ENCODE assay signal across 17 cellular contexts in genomic region chr13:63307239-63307638, GRCh38.
A peak's percentile ranks its signal among the peaks of the same experiment; 100 is the strongest.
DNase-seq lines count a peak whose midpoint lies in the region; ATAC-seq and TF ChIP-seq lines count a peak whose summit lies in the region.
"Had no signal": no experiment of that assay in that cellular context is flagged by ENCODE, and none has a peak within 500 bp of the region (broad histone marks: within the 10 kb centered on the region; RNA-seq: fewer than 3 reads in every experiment).

No MANE protein-coding gene starts in this region.

- H3K4me3 ChIP-seq in GM12865 (ENCODE audit: low read depth, low read length) (no peak overlapping the region), body of pancreas (no peak overlapping the region)
- H3K4me3 ChIP-seq in CD4-positive, alpha-beta memory T cell (ENCODE audit: low read length in 2 of 2), result no peak overlapping the region
- no peak overlapping the region for H3K4me3 ChIP-seq in naive thymus-derived CD4-positive, alpha-beta T cell (ENCODE audit: low read length)
- H3K4me3 ChIP-seq: adrenal gland had no signal

- TF ChIP-seq CTCF in GM12865 (IDR thresholded peaks at IDR 0.05; ENCODE audit: insufficient read depth, low read depth, low read length, missing control alignments) (no peak), body of pancreas (IDR thresholded peaks at IDR 0.05) (peak in 1 of 7 experiments; percentile 4)

- POLR2A ChIA-PET in CD4-positive, alpha-beta memory T cell (lab: Charles Lee; ENCODE audit: partially characterized antibody), result no interaction called here
- POLR2A ChIA-PET in naive thymus-derived CD4-positive, alpha-beta T cell (lab: Charles Lee), result no interaction called here

- intact Hi-C loops in body of pancreas (cut with DNase I), result no loop called here
- intact Hi-C loops in CD4-positive, alpha-beta memory T cell (cut with micrococcal nuclease), result no loop called here
- intact Hi-C loops in naive thymus-derived CD4-positive, alpha-beta T cell (cut with micrococcal nuclease), result loop anchor here in 1 of 2 donors (10.0 kb wide), 1 partner anchor 62 kb away; no protein-coding TSS in a partner anchor

- H3K27ac ChIP-seq in body of pancreas, result peak overlapping the region in 1 of 4 donors; percentile 25
- no peak overlapping the region for H3K27ac ChIP-seq in CD4-positive, alpha-beta memory T cell (ENCODE audit: low read depth, low read length)
- no peak overlapping the region for H3K27ac ChIP-seq in naive thymus-derived CD4-positive, alpha-beta T cell (ENCODE audit: low read depth, low read length)
- H3K27ac ChIP-seq: adrenal gland, epithelial cell of prostate had no signal

- H3K36me3 Mint-ChIP-seq in CD4-positive, alpha-beta memory T cell, result no peaks in the 10 kb centered on the region
- no peaks in the 10 kb centered on the region for H3K36me3 Mint-ChIP-seq in naive thymus-derived CD4-positive, alpha-beta T cell

- no peak overlapping the region for H3K4me3 Mint-ChIP-seq in CD4-positive, alpha-beta memory T cell
- no peak overlapping the region for H3K4me3 Mint-ChIP-seq in naive thymus-derived CD4-positive, alpha-beta T cell
- H3K4me3 Mint-ChIP-seq: activated T-cell treated with anti-CD3 and anti-CD28 coated beads, Interleukin-2, amount 50 U/mL, for 72 hours; stimulated activated naive CD8-positive, alpha-beta T cell treated with anti-CD3 and anti-CD28 coated beads, Interleukin-15, amount 100 ng/mL, for 72 hours had no signal

- peak; percentile 1 for DNase-seq in GM12865 (ENCODE audit: low read depth)
- DNase-seq in NAMALWA (ENCODE audit: low spot score), result peak; percentile 48
- DNase-seq in body of pancreas, result peak; percentile 20 to 58 (median 44)
- DNase-seq in CD4-positive, alpha-beta memory T cell, result no peak
- DNase-seq in naive thymus-derived CD4-positive, alpha-beta T cell, result no peak
- no peak for DNase-seq in NCI-H526 (lab: John Stamatoyannopoulos, UW)
- DNase-seq: activated CD4-positive, alpha-beta T cell treated with anti-CD3 and anti-CD28 coated beads, Interleukin-2, amount 50 U/mL, for 4 hours; activated T-cell treated with anti-CD3 and anti-CD28 coated beads, Interleukin-2, amount 50 U/mL, for 72 hours; adrenal gland; NCI-H1694; NCI-H524 treated with DMSO at 0.1 percent for 48 hours; Right ventricle myocardium superior; stimulated activated naive CD8-positive, alpha-beta T cell treated with anti-CD3 and anti-CD28 coated beads, Interleukin-15, amount 100 ng/mL, for 72 hours; T1000 had no signal

- no peaks in the 10 kb centered on the region for H3K27me3 Mint-ChIP-seq in CD4-positive, alpha-beta memory T cell
- no peaks in the 10 kb centered on the region for H3K27me3 Mint-ChIP-seq in naive thymus-derived CD4-positive, alpha-beta T cell
- H3K27me3 Mint-ChIP-seq: stimulated activated naive CD8-positive, alpha-beta T cell treated with anti-CD3 and anti-CD28 coated beads, Interleukin-15, amount 100 ng/mL, for 72 hours had no signal

- CTCF ChIA-PET in CD4-positive, alpha-beta memory T cell (lab: Charles Lee; ENCODE audit: partially characterized antibody), result no interaction called here
- CTCF ChIA-PET in naive thymus-derived CD4-positive, alpha-beta T cell (lab: Charles Lee), result no interaction called here

- no peak for TF ChIP-seq POLR2A in body of pancreas (IDR thresholded peaks at IDR 0.05)

- H3K4me1 ChIP-seq in body of pancreas, result peaks cover 8% of the 10 kb centered on the region
- no peaks in the 10 kb centered on the region for H3K4me1 ChIP-seq in CD4-positive, alpha-beta memory T cell (ENCODE audit: insufficient read depth, low read length)
- H3K4me1 ChIP-seq in naive thymus-derived CD4-positive, alpha-beta T cell (ENCODE audit: control insufficient read depth in 2 of 2, insufficient read depth in 2 of 2, low read length in 2 of 2), result no peaks in the 10 kb centered on the region
- H3K4me1 ChIP-seq: adrenal gland had no signal

- peak; percentile 79 for ATAC-seq in HG03025 (IDR thresholded peaks at IDR 0.05; ENCODE audit: low FRiP score, unreplicated experiment)
- peak; percentile 88 for ATAC-seq in body of pancreas
- ATAC-seq in naive thymus-derived CD4-positive, alpha-beta T cell, result no peak
- ATAC-seq in GM21447 (IDR thresholded peaks at IDR 0.05; ENCODE audit: unreplicated experiment), result no peak
- ATAC-seq: activated T-cell treated with anti-CD3 and anti-CD28 coated beads, Interleukin-2, amount 50 U/mL, for 72 hours; stimulated activated naive CD8-positive, alpha-beta T cell treated with anti-CD3 and anti-CD28 coated beads, Interleukin-15, amount 100 ng/mL, for 72 hours had no signal

- no peaks in the 10 kb centered on the region for H3K36me3 ChIP-seq in body of pancreas (replicated peaks in 1 of 2; ENCODE audit: insufficient read depth in 1 of 2, low read depth in 2 of 2)
- H3K36me3 ChIP-seq in CD4-positive, alpha-beta memory T cell (ENCODE audit: insufficient read depth, low read length), result no peaks in the 10 kb centered on the region
- no peaks in the 10 kb centered on the region for H3K36me3 ChIP-seq in naive thymus-derived CD4-positive, alpha-beta T cell (ENCODE audit: control insufficient read depth in 2 of 3, insufficient read depth in 3 of 3, low read length in 3 of 3)
- H3K36me3 ChIP-seq: adrenal gland had no signal

- no peaks in the 10 kb centered on the region for H3K27me3 ChIP-seq in body of pancreas
- no peaks in the 10 kb centered on the region for H3K27me3 ChIP-seq in CD4-positive, alpha-beta memory T cell (ENCODE audit: insufficient read depth, low read length)
- no peaks in the 10 kb centered on the region for H3K27me3 ChIP-seq in naive thymus-derived CD4-positive, alpha-beta T cell (ENCODE audit: control insufficient read depth in 2 of 2, insufficient read depth in 2 of 2, low read length in 2 of 2)
- H3K27me3 ChIP-seq: adrenal gland had no signal

- WGBS in body of pancreas, 2 donors, result 15 to 23% methylated on average over 2 of the region's 2 CpGs

- no peaks in the 10 kb centered on the region for H3K4me1 Mint-ChIP-seq in CD4-positive, alpha-beta memory T cell
- H3K4me1 Mint-ChIP-seq in naive thymus-derived CD4-positive, alpha-beta T cell, result no peaks in the 10 kb centered on the region
- H3K4me1 Mint-ChIP-seq: stimulated activated naive CD8-positive, alpha-beta T cell treated with anti-CD3 and anti-CD28 coated beads, Interleukin-15, amount 100 ng/mL, for 72 hours had no signal

- H3K9me3 Mint-ChIP-seq in CD4-positive, alpha-beta memory T cell, result peaks cover 2 to 27% (median 16%) of the 10 kb centered on the region in 8 donors
- peaks cover 0 to 15% (median 7%) of the 10 kb centered on the region in 11 donors for H3K9me3 Mint-ChIP-seq in naive thymus-derived CD4-positive, alpha-beta T cell

- H3K9me3 ChIP-seq in body of pancreas, result no peaks in the 10 kb centered on the region
- H3K9me3 ChIP-seq in CD4-positive, alpha-beta memory T cell (ENCODE audit: control insufficient read depth in 1 of 2, low read length in 2 of 2), result no peaks in the 10 kb centered on the region
- peaks cover 0 to 5% (median 0%) of the 10 kb centered on the region in 3 experiments for H3K9me3 ChIP-seq in naive thymus-derived CD4-positive, alpha-beta T cell (ENCODE audit: control insufficient read depth in 2 of 3, low read length in 3 of 3)
- H3K9me3 ChIP-seq: adrenal gland had no signal

- H3K27ac Mint-ChIP-seq in CD4-positive, alpha-beta memory T cell, result no peak overlapping the region
- H3K27ac Mint-ChIP-seq in naive thymus-derived CD4-positive, alpha-beta T cell, result no peak overlapping the region
- H3K27ac Mint-ChIP-seq: activated T-cell treated with anti-CD3 and anti-CD28 coated beads, Interleukin-2, amount 50 U/mL, for 72 hours; stimulated activated naive CD8-positive, alpha-beta T cell treated with anti-CD3 and anti-CD28 coated beads, Interleukin-15, amount 100 ng/mL, for 72 hours had no signal

Comparison
In these comparisons a context has a peak if more than half of its experiments do, and no peak if none do; other contexts are left out.
1. DNase-seq: peak in GM12865 (single experiment), NAMALWA (single experiment) and body of pancreas (4 of 4); none in CD4-positive, alpha-beta memory T cell (0 of 5), naive thymus-derived CD4-positive, alpha-beta T cell (0 of 9) and NCI-H526 (0 of 2).
2. ATAC-seq: peak in HG03025 (single experiment) and body of pancreas (single experiment); none in naive thymus-derived CD4-positive, alpha-beta T cell (single experiment) and GM21447 (single experiment).